ENCODE assay signal across 11 cellular contexts in genomic region chr10:86872757-86873156, GRCh38.
DNase-seq lines count a peak whose midpoint lies in the region; ATAC-seq and TF ChIP-seq lines count a peak whose summit lies in the region.
"Had no signal": no experiment of that assay in that cellular context is flagged by ENCODE, and none has a peak within 500 bp of the region (broad histone marks: within the 10 kb centered on the region; RNA-seq: fewer than 3 reads in every experiment).

No MANE protein-coding gene starts in this region.

- no peak overlapping the region for H2AFZ ChIP-seq in neural progenitor cell (replicated peaks)

- H3K4me2 ChIP-seq in neural progenitor cell = no peak overlapping the region

- H3K36me3 Mint-ChIP-seq in endodermal cell (ENCODE audit: low read depth) = peaks cover 20% of the 10 kb centered on the region
- peaks cover 11% of the 10 kb centered on the region for H3K36me3 Mint-ChIP-seq in neural progenitor cell

- no peaks in the 10 kb centered on the region for H3K27me3 Mint-ChIP-seq in endodermal cell (ENCODE audit: insufficient read depth)
- H3K27me3 Mint-ChIP-seq in neural progenitor cell (ENCODE audit: insufficient read depth, low read depth) = peaks cover 2% of the 10 kb centered on the region

- peaks cover 38% of the 10 kb centered on the region for H3K4me1 Mint-ChIP-seq in endodermal cell
- H3K4me1 Mint-ChIP-seq in neural progenitor cell = peaks cover 38% of the 10 kb centered on the region

- DNase-seq in NCI-H82 (lab: John Stamatoyannopoulos, UW) = peak; percentile 82
- DNase-seq in endodermal cell = peak; percentile 77
- peak; percentile 17 for DNase-seq in neural progenitor cell (ENCODE audit: low spot score)
- DNase-seq in activated CD8-positive, alpha-beta memory T cell treated with anti-CD3 and anti-CD28 coated beads, Interleukin-2, amount 50 U/mL, for 4 hours = no peak
- no peak for DNase-seq in DMS53 (lab: John Stamatoyannopoulos, UW)
- DNase-seq in posterior cingulate gyrus = no peak
- DNase-seq in cerebellar cortex (ENCODE audit: low spot score) = no peak
- DNase-seq: activated CD4-positive, alpha-beta T cell treated with anti-CD3 and anti-CD28 coated beads, Interleukin-2, amount 50 U/mL, for 4 hours; amygdala; glutamatergic neuron had no signal

- peaks cover 52% of the 10 kb centered on the region for H4K20me1 ChIP-seq in neural progenitor cell (ENCODE audit: low read depth)

- H3K9ac ChIP-seq in endodermal cell (ENCODE audit: extremely low read depth, low read length, poor library complexity, severe bottlenecking) = no peak overlapping the region
- H3K9ac ChIP-seq in neural progenitor cell = no peak overlapping the region

- no peak overlapping the region for H3K4me3 Mint-ChIP-seq in endodermal cell
- no peak overlapping the region for H3K4me3 Mint-ChIP-seq in neural progenitor cell

- 68 to 79% methylated on average over 3 to 4 of the region's 4 CpGs for WGBS in endodermal cell (ENCODE audit: insufficient coverage in 1 of 2, insufficient read length in 1 of 2), 2 experiments

- H3K36me3 ChIP-seq in endodermal cell (ENCODE audit: control insufficient read depth, insufficient read depth, low read length) (peaks cover 22% of the 10 kb centered on the region), neural progenitor cell (peaks cover 7% of the 10 kb centered on the region)

- TF ChIP-seq CTCF in endodermal cell (conservative IDR thresholded peaks at IDR 0.05) = no peak
- TF ChIP-seq CTCF in neural progenitor cell (IDR thresholded peaks at IDR 0.05) = no peak

- H3K9me3 Mint-ChIP-seq in endodermal cell = no peaks in the 10 kb centered on the region
- no peaks in the 10 kb centered on the region for H3K9me3 Mint-ChIP-seq in neural progenitor cell

- H3K27me3 ChIP-seq in endodermal cell (ENCODE audit: control insufficient read depth, insufficient read depth, low read length, poor library complexity, severe bottlenecking) (no peaks in the 10 kb centered on the region), neural progenitor cell (no peaks in the 10 kb centered on the region)

- no peak overlapping the region for H3K4me3 ChIP-seq in endodermal cell (ENCODE audit: low read length)
- no peak overlapping the region for H3K4me3 ChIP-seq in neural progenitor cell

- peaks cover 48% of the 10 kb centered on the region for H3K79me2 ChIP-seq in neural progenitor cell (ENCODE audit: low read depth)

- H3K27ac Mint-ChIP-seq in endodermal cell (peak overlapping the region; percentile 94), neural progenitor cell (peak overlapping the region; percentile 90)

- H3K27ac ChIP-seq in endodermal cell (ENCODE audit: low read depth, low read length) (peak overlapping the region; percentile 47), neural progenitor cell (no peak overlapping the region)

- intact Hi-C loops in posterior cingulate gyrus (cut with DNase I) = no loop called here

- ATAC-seq in GM19395 (IDR thresholded peaks at IDR 0.05; ENCODE audit: unreplicated experiment) = peak; percentile 72

- peaks cover 13% of the 10 kb centered on the region for H3F3A ChIP-seq in neural progenitor cell (ENCODE audit: low read depth)

- no peaks in the 10 kb centered on the region for H3K9me3 ChIP-seq in endodermal cell (ENCODE audit: control insufficient read depth, low read length)
- no peaks in the 10 kb centered on the region for H3K9me3 ChIP-seq in neural progenitor cell (ENCODE audit: low read depth)

- peaks cover 3% of the 10 kb centered on the region for H3K4me1 ChIP-seq in endodermal cell (ENCODE audit: control insufficient read depth, insufficient read depth, low read length)
- peaks cover 12% of the 10 kb centered on the region for H3K4me1 ChIP-seq in neural progenitor cell

Comparison
In these comparisons a context has a peak if more than half of its experiments do, and no peak if none do; other contexts are left out.
1. DNase-seq: peak in NCI-H82 (single experiment), endodermal cell (single experiment) and neural progenitor cell (single experiment); none in activated CD8-positive, alpha-beta memory T cell treated with anti-CD3 and anti-CD28 coated beads, Interleukin-2, amount 50 U/mL, for 4 hours (single experiment), DMS53 (single experiment), posterior cingulate gyrus (0 of 10) and cerebellar cortex (single experiment).